In the genomic region with DNA sequence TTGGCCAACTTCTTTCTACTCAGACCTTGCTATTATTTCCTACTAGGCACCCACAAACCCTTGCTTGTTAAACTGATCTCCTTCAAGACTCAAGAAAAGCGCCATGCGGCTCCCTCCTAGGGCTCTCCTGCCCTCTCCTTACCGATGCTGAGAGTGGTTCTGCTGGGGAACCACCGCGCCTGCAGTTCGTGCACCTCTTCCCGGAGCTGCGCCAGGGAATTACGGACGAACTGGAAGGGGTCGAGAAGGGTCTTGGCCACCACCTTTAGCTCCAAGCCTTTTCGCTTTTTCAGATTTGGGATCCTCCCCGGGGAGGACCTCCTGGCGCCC, we compare ENCODE assay signal across 1 cellular context.
TF ChIP-seq lines count a peak whose summit lies in the region.

No MANE protein-coding gene starts in this region.

TF ChIP-seq in endothelial cell of umbilical vein, 7 proteins besides CTCF, POLR2A, EP300 and RAD21:
- peak; percentile 1 for TF ChIP-seq EZH2 (IDR thresholded peaks at IDR 0.05; ENCODE audit: borderline replicate concordance, low read depth, low read length, severe bottlenecking)
